ENCODE assay signal across 20 cellular contexts in the genomic region with DNA sequence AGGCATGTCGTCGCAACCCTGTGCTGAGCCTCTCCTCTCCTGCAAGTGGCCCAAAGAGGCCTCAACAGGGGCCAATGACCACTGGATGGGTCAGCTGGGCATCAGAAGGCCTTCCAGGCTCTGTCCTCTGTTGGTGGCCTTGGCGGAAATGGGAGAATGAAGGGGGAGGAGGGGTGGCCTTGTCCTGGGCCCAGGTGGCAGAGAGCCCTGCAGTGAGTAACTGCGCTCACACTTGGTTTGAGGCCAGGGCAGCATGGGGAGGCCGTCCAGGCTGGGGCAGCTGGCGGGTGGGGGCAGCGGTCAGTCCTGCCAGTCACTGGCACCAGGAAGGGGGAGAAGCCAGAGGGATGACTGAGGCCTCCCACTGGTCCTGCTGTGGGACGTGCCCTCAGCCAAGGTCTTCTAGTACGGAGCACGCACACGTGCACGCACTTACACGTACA. TPM values are rescaled to one million over a fixed set of nuclear protein-coding genes. Genes with fewer than 3 reads are reported as not detected.
DNase-seq lines count a peak whose midpoint lies in the region; ATAC-seq and TF ChIP-seq lines count a peak whose summit lies in the region.
"Had no signal": no experiment of that assay in that cellular context is flagged by ENCODE, and none has a peak within 500 bp of the region (broad histone marks: within the 10 kb centered on the region; RNA-seq: fewer than 3 reads in every experiment).

No MANE protein-coding gene starts in this region.

- no peaks in the 10 kb centered on the region for H3F3A ChIP-seq in smooth muscle cell (ENCODE audit: low read depth)

- no peak for TF ChIP-seq CTCF in chondrocyte (IDR thresholded peaks at IDR 0.05)
- no peak for TF ChIP-seq CTCF in right lobe of liver (IDR thresholded peaks at IDR 0.05)
- no peak for TF ChIP-seq CTCF in smooth muscle cell (IDR thresholded peaks at IDR 0.05; ENCODE audit: borderline replicate concordance, insufficient read depth, poor library complexity, severe bottlenecking)

- no peaks in the 10 kb centered on the region for H4K20me1 ChIP-seq in smooth muscle cell (ENCODE audit: low read depth)

- H3K36me3 ChIP-seq in right lobe of liver = no peaks in the 10 kb centered on the region
- no peaks in the 10 kb centered on the region for H3K36me3 ChIP-seq in smooth muscle cell (ENCODE audit: low read depth)

- DNase-seq in C1 segment of cervical spinal cord (lab: John Stamatoyannopoulos, UW) (peak in 9 of 14 donors; percentile 17 to 91 (median 68)), chondrocyte (ENCODE audit: low spot score) (peak; percentile 61), right lobe of liver (peak; percentile 69 to 81 (median 78)), posterior cingulate gyrus (peak; percentile 62 to 96 (median 78)), smooth muscle cell (lab: John Stamatoyannopoulos, UW; ENCODE audit: unreplicated experiment) (no peak)
- DNase-seq: activated naive CD4-positive, alpha-beta T cell treated with anti-CD3 and anti-CD28 coated beads, Interleukin-2, amount 50 U/mL, for 16 hours; activated T-cell treated with anti-CD3 and anti-CD28 coated beads, Interleukin-2, amount 50 U/mL, for 48 hours; Calu3; mammary epithelial cell; MM.1S; naive B cell; NCI-H1694; NCI-H2171 treated with DMSO at 0.1 percent for 48 hours; RPMI8226; T-helper 9 cell had no signal

- no peaks in the 10 kb centered on the region for H3K9me3 Mint-ChIP-seq in chondrocyte (ENCODE audit: low read depth)
- no peaks in the 10 kb centered on the region for H3K9me3 Mint-ChIP-seq in activated T-helper 17 cell treated with anti-CD3 and anti-CD28 coated beads, Interleukin-2, amount 50 U/mL, for 72 hours
- H3K9me3 Mint-ChIP-seq: naive B cell had no signal

- H3K4me3 ChIP-seq in right lobe of liver (no peak overlapping the region), smooth muscle cell (no peak overlapping the region)

- H3K4me2 ChIP-seq in smooth muscle cell = no peak overlapping the region

- H3K27me3 ChIP-seq in right lobe of liver (no peaks in the 10 kb centered on the region), smooth muscle cell (ENCODE audit: low read depth) (no peaks in the 10 kb centered on the region)

- ATAC-seq in right lobe of liver = peak; percentile 32 to 73 (median 60)
- no peak for ATAC-seq in GM21576 (IDR thresholded peaks at IDR 0.05; ENCODE audit: unreplicated experiment)
- ATAC-seq in activated T-helper 17 cell treated with anti-CD3 and anti-CD28 coated beads, Interleukin-2, amount 50 U/mL, for 72 hours (replicated peaks) = no peak
- ATAC-seq in GM21367 (IDR thresholded peaks at IDR 0.05; ENCODE audit: unreplicated experiment) = no peak
- ATAC-seq: activated CD4-positive, CD25-positive, alpha-beta regulatory T cell treated with anti-CD3 and anti-CD28 coated beads, Interleukin-2, amount 50 U/mL, for 24 hours; SK-N-SH treated with all-trans-retinoic acid at 6 μM for 48 hours had no signal

- no CpG with 5 or more reads among the region's 13 CpGs for WGBS in right lobe of liver (ENCODE audit: insufficient coverage, low coverage, low lambda C conversion rate, missing lambda C conversion rate)
- 97% methylated on average over 13 of the region's 13 CpGs for WGBS in smooth muscle cell (ENCODE audit: low lambda C conversion rate)

- no peak overlapping the region for H3K4me3 Mint-ChIP-seq in chondrocyte (ENCODE audit: unreplicated experiment)
- H3K4me3 Mint-ChIP-seq in activated T-helper 17 cell treated with anti-CD3 and anti-CD28 coated beads, Interleukin-2, amount 50 U/mL, for 72 hours = no peak overlapping the region

- no peaks in the 10 kb centered on the region for H3K27me3 Mint-ChIP-seq in chondrocyte (ENCODE audit: low read depth)
- no peaks in the 10 kb centered on the region for H3K27me3 Mint-ChIP-seq in activated T-helper 17 cell treated with anti-CD3 and anti-CD28 coated beads, Interleukin-2, amount 50 U/mL, for 72 hours
- H3K27me3 Mint-ChIP-seq: naive B cell had no signal

- H3K27ac Mint-ChIP-seq in chondrocyte (ENCODE audit: unreplicated experiment) = no peak overlapping the region
- no peak overlapping the region for H3K27ac Mint-ChIP-seq in activated T-helper 17 cell treated with anti-CD3 and anti-CD28 coated beads, Interleukin-2, amount 50 U/mL, for 72 hours
- H3K27ac Mint-ChIP-seq: naive B cell had no signal

- H3K9me3 ChIP-seq in right lobe of liver (no peaks in the 10 kb centered on the region), smooth muscle cell (replicated peaks; ENCODE audit: low read depth) (no peaks in the 10 kb centered on the region)

- H2AFZ ChIP-seq in smooth muscle cell (ENCODE audit: low read depth) = no peak overlapping the region

- no peak overlapping the region for H3K9ac ChIP-seq in smooth muscle cell (ENCODE audit: low read depth)

- no peak overlapping the region for H3K27ac ChIP-seq in right lobe of liver
- no peak overlapping the region for H3K27ac ChIP-seq in smooth muscle cell (ENCODE audit: low read depth)

- H3K79me2 ChIP-seq in smooth muscle cell (ENCODE audit: low read depth) = no peaks in the 10 kb centered on the region

- peaks cover 1% of the 10 kb centered on the region for H3K36me3 Mint-ChIP-seq in chondrocyte (ENCODE audit: low read depth)
- no peaks in the 10 kb centered on the region for H3K36me3 Mint-ChIP-seq in activated T-helper 17 cell treated with anti-CD3 and anti-CD28 coated beads, Interleukin-2, amount 50 U/mL, for 72 hours (ENCODE audit: low read depth)

- peaks cover 13% of the 10 kb centered on the region for H3K4me1 Mint-ChIP-seq in chondrocyte (ENCODE audit: low read depth)
- H3K4me1 Mint-ChIP-seq in activated T-helper 17 cell treated with anti-CD3 and anti-CD28 coated beads, Interleukin-2, amount 50 U/mL, for 72 hours = no peaks in the 10 kb centered on the region

- intact Hi-C loops in right lobe of liver (cut with DNase I) = no loop called here
- intact Hi-C loops in posterior cingulate gyrus (cut with DNase I) = no loop called here

- peaks cover 0 to 15% (median 4%) of the 10 kb centered on the region in 4 donors for H3K4me1 ChIP-seq in right lobe of liver
- no peaks in the 10 kb centered on the region for H3K4me1 ChIP-seq in smooth muscle cell (ENCODE audit: low read depth)

- TF ChIP-seq POLR2A in right lobe of liver (IDR thresholded peaks at IDR 0.05) = no peak

RNA-seq across cellular contexts. Expression of gene LHPP, which starts 59.8 kb away (rescaled TPM):
- total RNA-seq in chondrocyte = 15.3 to 21.3 TPM (median 17.0 TPM) in 3 replicates
- total RNA-seq in right lobe of liver = 10 to 100 TPM; 19.3 to 56.3 (median 36.3) TPM
- total RNA-seq in activated T-helper 17 cell treated with anti-CD3 and anti-CD28 coated beads, Interleukin-2, amount 50 U/mL, for 72 hours = 10 to 100 TPM in 1 of 2 donors, 1 to 10 TPM in 1; 7.4 to 10.6 TPM
- 7.6 and 9.7 TPM in 2 replicates for total RNA-seq in smooth muscle cell
- 11.3 and 14.0 TPM in 2 replicates for polyA plus RNA-seq in smooth muscle cell

Comparison
In these comparisons a context has a peak if more than half of its experiments do, and no peak if none do; other contexts are left out.
1. ATAC-seq: peak in right lobe of liver (4 of 4); none in GM21576 (single experiment), activated T-helper 17 cell treated with anti-CD3 and anti-CD28 coated beads, Interleukin-2, amount 50 U/mL, for 72 hours (single experiment) and GM21367 (single experiment).